ENCODE assay signal across 23 cellular contexts in the genomic region with DNA sequence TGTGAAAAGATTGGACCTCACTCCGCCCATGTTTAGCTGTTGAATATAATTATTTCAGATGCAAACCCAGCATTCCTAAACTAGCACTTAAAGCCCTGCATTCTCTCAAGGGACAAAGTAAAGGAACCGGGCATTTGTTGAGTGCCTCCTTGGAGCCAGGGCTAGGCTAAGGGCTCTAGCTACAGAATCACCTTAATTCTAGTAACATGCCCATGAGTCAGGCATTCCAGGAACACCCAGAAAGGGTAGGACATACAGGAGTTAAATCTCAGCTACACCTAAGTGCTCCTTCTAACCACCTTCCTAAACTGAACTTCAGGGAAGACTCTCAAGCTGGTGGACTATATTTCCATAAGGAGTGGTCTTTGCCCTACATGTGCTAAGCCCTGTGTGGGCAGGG.
"Had no signal": no experiment of that assay in that cellular context is flagged by ENCODE, and none has a peak within 500 bp of the region (broad histone marks: within the 10 kb centered on the region; RNA-seq: fewer than 3 reads in every experiment).

No MANE protein-coding gene starts in this region.

- H3K4me3 ChIP-seq: gastrocnemius medialis, heart right ventricle, left ventricle myocardium inferior, psoas muscle, right lobe of liver, spleen, testis, tibial nerve had no signal

- H3K4me1 Mint-ChIP-seq: naive B cell; stimulated activated naive CD8-positive, alpha-beta T cell treated with anti-CD3 and anti-CD28 coated beads, Interleukin-15, amount 100 ng/mL, for 72 hours had no signal

- H3K36me3 Mint-ChIP-seq: naive B cell; stimulated activated naive B cell treated with anti-CD40 and anti-IgM and Interleukin-4, amounts not matched to agents 10 μg/mL and 1 μg/mL and 100 μg/mL, for 72 hours had no signal

- H3K27ac Mint-ChIP-seq: dendritic cell treated with granulocyte-macrophage colony-stimulating factor and Interleukin-4, amounts not matched to agents 40 ng/mL and 50 ng/mL, for 4 days; effector memory CD8-positive, alpha-beta T cell; naive B cell; nephron; stimulated activated naive B cell treated with anti-CD40 and anti-IgM and Interleukin-4, amounts not matched to agents 10 μg/mL and 1 μg/mL and 100 μg/mL, for 72 hours; stimulated activated naive CD8-positive, alpha-beta T cell treated with anti-CD3 and anti-CD28 coated beads, Interleukin-15, amount 100 ng/mL, for 72 hours had no signal

- H3K4me3 Mint-ChIP-seq: dendritic cell treated with granulocyte-macrophage colony-stimulating factor and Interleukin-4, amounts not matched to agents 40 ng/mL and 50 ng/mL, for 4 days; effector memory CD8-positive, alpha-beta T cell; naive B cell; nephron; stimulated activated naive B cell treated with anti-CD40 and anti-IgM and Interleukin-4, amounts not matched to agents 10 μg/mL and 1 μg/mL and 100 μg/mL, for 72 hours; stimulated activated naive CD8-positive, alpha-beta T cell treated with anti-CD3 and anti-CD28 coated beads, Interleukin-15, amount 100 ng/mL, for 72 hours had no signal

- H3K36me3 ChIP-seq: gastrocnemius medialis, heart right ventricle, left ventricle myocardium inferior, right lobe of liver, spleen, tibial nerve had no signal

- H3K27me3 Mint-ChIP-seq: dendritic cell treated with granulocyte-macrophage colony-stimulating factor and Interleukin-4, amounts not matched to agents 40 ng/mL and 50 ng/mL, for 4 days had no signal

- H3K27ac ChIP-seq: gastrocnemius medialis, heart right ventricle, left ventricle myocardium inferior, parathyroid adenoma, psoas muscle, right lobe of liver, spleen, testis, tibial nerve had no signal

- H3K9me3 ChIP-seq: gastrocnemius medialis, psoas muscle, right lobe of liver, testis had no signal

- H3K27me3 ChIP-seq: gastrocnemius medialis, heart right ventricle, right lobe of liver, spleen, testis, tibial nerve had no signal

- ATAC-seq: effector memory CD8-positive, alpha-beta T cell; gastrocnemius medialis; heart right ventricle; psoas muscle; right lobe of liver; stimulated activated naive CD8-positive, alpha-beta T cell treated with anti-CD3 and anti-CD28 coated beads, Interleukin-15, amount 100 ng/mL, for 72 hours had no signal

- DNase-seq: cerebellar nuclear complex; effector memory CD8-positive, alpha-beta T cell; erythroblast; gastrocnemius medialis; heart right ventricle; left ventricle myocardium inferior; mesendoderm; naive B cell; occipital lobe; psoas muscle; retina; right lobe of liver; spleen; stimulated activated CD4-positive, alpha-beta T cell treated with anti-CD3 and anti-CD28 coated beads, Interleukin-15, amount 100 ng/mL, for 24 hours; stimulated activated CD4-positive, alpha-beta T cell treated with anti-CD3 and anti-CD28 coated beads, Interleukin-1b, Interleukin-23, amount 100 ng/mL, for 48 hours; stimulated activated CD4-positive, alpha-beta T cell treated with anti-CD3 and anti-CD28 coated beads, Interleukin-4, amount 100 ng/mL, for 4 hours; stimulated activated naive B cell treated with anti-CD40 and anti-IgM and Interleukin-4, amounts not matched to agents 10 μg/mL and 1 μg/mL and 100 μg/mL, for 72 hours; stimulated activated naive CD8-positive, alpha-beta T cell treated with anti-CD3 and anti-CD28 coated beads, Interleukin-15, amount 100 ng/mL, for 72 hours; testis had no signal

- H3K4me1 ChIP-seq: left ventricle myocardium inferior, parathyroid adenoma, right lobe of liver, testis, tibial nerve had no signal

- H3K9me3 Mint-ChIP-seq: stimulated activated naive CD8-positive, alpha-beta T cell treated with anti-CD3 and anti-CD28 coated beads, Interleukin-15, amount 100 ng/mL, for 72 hours had no signal
